In the genomic region with DNA sequence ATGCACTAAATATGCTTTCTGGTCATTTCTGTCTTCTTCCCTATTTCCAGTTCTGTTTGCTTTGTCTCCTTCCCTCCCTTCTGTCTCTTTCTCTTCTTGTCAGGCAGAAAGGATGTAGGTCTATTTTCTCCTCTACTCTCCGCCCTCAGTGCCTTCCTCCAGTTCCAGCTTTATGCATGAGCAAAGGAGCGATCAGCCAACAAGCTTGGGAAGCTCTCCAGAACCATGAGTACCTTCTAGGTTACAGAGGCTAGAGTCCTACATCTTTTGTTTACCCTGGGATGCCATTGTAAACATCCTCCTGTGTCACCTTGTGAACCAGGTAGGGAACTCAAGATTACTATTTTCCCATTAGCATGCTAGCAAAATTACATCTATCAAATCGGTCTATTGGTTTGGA, we compare ENCODE assay signal across 24 cellular contexts. TPM values are rescaled to one million over a fixed set of nuclear protein-coding genes. Genes with fewer than 3 reads are reported as not detected.
"Had no signal": no experiment of that assay in that cellular context is flagged by ENCODE, and none has a peak within 500 bp of the region (broad histone marks: within the 10 kb centered on the region; RNA-seq: fewer than 3 reads in every experiment).

No MANE protein-coding gene starts in this region.

- DNase-seq: activated CD4-positive, alpha-beta memory T cell treated with anti-CD3 and anti-CD28 coated beads, Interleukin-2, amount 10 ng/mL, durations not matched to agents 7 days and 5 days; activated CD4-positive, alpha-beta T cell treated with anti-CD3 and anti-CD28 coated beads for 1 hour; activated CD4-positive, alpha-beta T cell treated with anti-CD3 and anti-CD28 coated beads, Interleukin-2, amount 10 ng/mL, durations not matched to agents 7 days and 5 days; activated T-cell treated with anti-CD3 and anti-CD28 coated beads, Interleukin-2, amount 50 U/mL, for 48 hours; central memory CD4-positive, alpha-beta T cell; dermis blood vessel endothelial cell; effector CD4-positive, alpha-beta T cell; foreskin keratinocyte; heart left ventricle; hypothalamus; immature natural killer cell; left lung; lower lobe of right lung; mesenchymal stem cell; naive thymus-derived CD8-positive, alpha-beta T cell; occipital lobe; psoas muscle; sigmoid colon; small intestine; stimulated activated CD4-positive, alpha-beta T cell treated with anti-CD3 and anti-CD28 coated beads, Interleukin-4, amount 100 ng/mL, for 24 hours; uterus had no signal

- H3K4me3 ChIP-seq: breast epithelium, esophagus muscularis mucosa, heart left ventricle, left lung, lower lobe of right lung, psoas muscle, sigmoid colon, thoracic aorta, uterus had no signal

RNA-seq across cellular contexts. Expression of a gene that starts 7.9 kb away (rescaled TPM):
- total RNA-seq: foreskin keratinocyte had no signal
